ENCODE assay signal across 8 cellular contexts in the genomic region with DNA sequence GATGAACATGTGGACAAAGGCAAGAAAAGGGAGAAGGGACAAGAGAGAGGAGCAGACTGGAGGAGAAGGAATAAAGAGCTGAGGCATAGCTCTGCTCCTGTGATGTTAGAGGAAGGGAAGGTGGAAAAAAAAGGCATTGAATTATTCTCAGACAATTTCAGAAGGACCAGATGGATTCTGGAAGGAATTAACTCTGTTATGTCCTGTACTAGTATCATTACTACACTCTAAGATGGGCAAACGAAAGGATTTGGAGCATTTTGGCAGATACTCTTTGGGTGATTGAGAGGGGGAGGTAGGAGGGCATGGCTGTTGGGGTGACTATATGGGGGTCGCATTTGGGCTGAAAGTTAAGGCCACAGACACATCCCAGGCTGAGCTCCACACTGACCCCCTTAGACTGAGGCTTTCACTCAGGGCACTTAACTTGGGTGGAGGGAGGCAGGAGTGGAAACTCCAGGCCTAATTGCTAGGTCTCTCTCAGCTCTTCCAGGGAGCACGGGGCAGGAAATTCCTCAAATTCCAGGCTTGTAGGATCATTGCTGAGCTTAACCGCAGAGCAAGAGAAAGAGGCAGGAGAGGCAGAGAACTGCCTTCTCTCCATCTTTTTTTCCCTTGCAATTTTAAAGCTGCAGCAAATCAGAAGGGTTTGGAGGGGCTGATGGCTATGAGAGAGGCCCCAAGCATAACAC. TPM values are rescaled to one million over a fixed set of nuclear protein-coding genes. Genes with fewer than 3 reads are reported as not detected.
A peak's percentile ranks its signal among the peaks of the same experiment; 100 is the strongest.
DNase-seq lines count a peak whose midpoint lies in the region; ATAC-seq and TF ChIP-seq lines count a peak whose summit lies in the region.

No MANE protein-coding gene starts in this region.

- TF ChIP-seq CTCF in WI38 (IDR thresholded peaks at IDR 0.05; ENCODE audit: low read depth, low read length) (no peak), heart left ventricle (IDR thresholded peaks at IDR 0.05) (no peak), psoas muscle (IDR thresholded peaks at IDR 0.05) (no peak)

- H3K9me3 ChIP-seq in heart left ventricle (no peaks in the 10 kb centered on the region), psoas muscle (no peaks in the 10 kb centered on the region)

- H3K27ac ChIP-seq in heart left ventricle: peak overlapping the region; percentile 35 to 91 (median 81)
- H3K27ac ChIP-seq in psoas muscle: peak overlapping the region; percentile 58

- H3K4me1 ChIP-seq in heart left ventricle: peaks cover 0 to 93% (median 73%) of the 10 kb centered on the region in 12 donors
- peaks cover 21% of the 10 kb centered on the region for H3K4me1 ChIP-seq in psoas muscle

- H3K36me3 ChIP-seq in heart left ventricle: no peaks in the 10 kb centered on the region
- H3K36me3 ChIP-seq in psoas muscle (ENCODE audit: insufficient read depth in 1 of 2, low read depth in 1 of 2): no peaks in the 10 kb centered on the region

- H3K4me3 ChIP-seq in WI38 (ENCODE audit: low read depth, low read length) (peak overlapping the region; percentile 48), heart left ventricle (peak overlapping the region in 5 of 12 donors; percentile 2 to 33 (median 13)), psoas muscle (peak overlapping the region; percentile 24)

- peak; percentile 60 to 90 (median 88) for ATAC-seq in heart left ventricle
- ATAC-seq in psoas muscle: peak; percentile 51 to 78 (median 63)
- no peak for ATAC-seq in GM18873 (IDR thresholded peaks at IDR 0.05; ENCODE audit: low FRiP score, unreplicated experiment)

- DNase-seq in G401 (ENCODE audit: low spot score) (peak; percentile 60), heart left ventricle (peak in 4 of 5 donors; percentile 52 to 76 (median 62)), psoas muscle (peak in 1 of 2 donors; percentile 37), NCI-H1694 (lab: John Stamatoyannopoulos, UW) (no peak), DMS153 (lab: John Stamatoyannopoulos, UW) (no peak)
- DNase-seq in activated CD8-positive, alpha-beta memory T cell treated with anti-CD3 and anti-CD28 coated beads, Interleukin-2, amount 50 U/mL, for 4 hours: no peak

- in situ Hi-C loops in G401 (cut with HindIII; ENCODE audit: low sequenced_read_pairs): no loop called here

- intact Hi-C loops in heart left ventricle (cut with DNase I): no loop called here
- intact Hi-C loops in psoas muscle (cut with DNase I): no loop called here

- H3K27me3 ChIP-seq in heart left ventricle (no peaks in the 10 kb centered on the region), psoas muscle (ENCODE audit: insufficient read depth in 3 of 3, low read length in 2 of 3) (peaks cover 0 to 10% (median 0%) of the 10 kb centered on the region in 3 donors)

- TF ChIP-seq POLR2A in heart left ventricle (IDR thresholded peaks at IDR 0.05): peak in 1 of 2 donors; percentile 31

- WGBS in heart left ventricle, 4 donors: 22 to 33% (median 25%) methylated on average over 4 of the region's 4 CpGs
- WGBS in psoas muscle, 3 donors: 14 to 21% (median 15%) methylated on average over 4 of the region's 4 CpGs

RNA-seq across cellular contexts. Expression of a gene that starts 25.9 kb away (rescaled TPM):
- total RNA-seq in G401 (2014; rRNA removed; shearing (Covaris generic)): 29.9 and 31.1 TPM in 2 replicates
- total RNA-seq in heart left ventricle (10 to 100 TPM in 4 of 9 donors, 1 to 10 TPM in 5; 6.1 to 22.7 (median 8.2) TPM), psoas muscle (1 to 10 TPM; 4.3 to 7.6 (median 6.4) TPM)
- polyA plus RNA-seq in heart left ventricle (1 to 10 TPM; 3.2 to 8.4 TPM), psoas muscle (1 to 10 TPM; 1.3 to 2.2 (median 1.8) TPM)

Comparison
In these comparisons a context has a peak if more than half of its experiments do, and no peak if none do; other contexts are left out.
1. DNase-seq: peak in G401 (single experiment) and heart left ventricle (4 of 5); none in NCI-H1694 (single experiment), DMS153 (single experiment) and activated CD8-positive, alpha-beta memory T cell treated with anti-CD3 and anti-CD28 coated beads, Interleukin-2, amount 50 U/mL, for 4 hours (single experiment).